In the genomic region with DNA sequence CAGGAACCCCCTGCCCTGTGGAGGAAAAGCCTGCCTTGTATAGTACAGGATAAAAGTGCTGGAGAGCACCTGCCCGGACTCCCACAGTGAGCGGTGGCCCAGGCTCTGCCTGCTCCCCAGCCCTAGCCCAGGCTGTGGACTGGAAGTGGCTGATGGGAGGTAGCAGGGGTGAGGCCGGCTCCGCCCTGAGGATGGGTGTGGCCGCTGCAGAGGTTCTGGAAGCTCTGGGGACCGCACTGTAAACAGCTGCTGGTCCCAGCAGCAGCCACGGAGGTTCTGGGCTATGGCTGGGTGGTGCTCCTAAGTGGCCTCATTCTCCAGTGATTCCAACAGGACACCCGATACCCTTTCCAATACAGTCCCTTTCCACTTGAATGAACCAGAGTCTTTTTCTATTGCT, we compare ENCODE assay signal across 2 cellular contexts.
TF ChIP-seq lines count a peak whose summit lies in the region.

No MANE protein-coding gene starts in this region.

TF ChIP-seq in GM23338, 12 proteins besides CTCF, POLR2A, EP300 and RAD21 (continued from another document):
- TF ChIP-seq, protein P1, sequence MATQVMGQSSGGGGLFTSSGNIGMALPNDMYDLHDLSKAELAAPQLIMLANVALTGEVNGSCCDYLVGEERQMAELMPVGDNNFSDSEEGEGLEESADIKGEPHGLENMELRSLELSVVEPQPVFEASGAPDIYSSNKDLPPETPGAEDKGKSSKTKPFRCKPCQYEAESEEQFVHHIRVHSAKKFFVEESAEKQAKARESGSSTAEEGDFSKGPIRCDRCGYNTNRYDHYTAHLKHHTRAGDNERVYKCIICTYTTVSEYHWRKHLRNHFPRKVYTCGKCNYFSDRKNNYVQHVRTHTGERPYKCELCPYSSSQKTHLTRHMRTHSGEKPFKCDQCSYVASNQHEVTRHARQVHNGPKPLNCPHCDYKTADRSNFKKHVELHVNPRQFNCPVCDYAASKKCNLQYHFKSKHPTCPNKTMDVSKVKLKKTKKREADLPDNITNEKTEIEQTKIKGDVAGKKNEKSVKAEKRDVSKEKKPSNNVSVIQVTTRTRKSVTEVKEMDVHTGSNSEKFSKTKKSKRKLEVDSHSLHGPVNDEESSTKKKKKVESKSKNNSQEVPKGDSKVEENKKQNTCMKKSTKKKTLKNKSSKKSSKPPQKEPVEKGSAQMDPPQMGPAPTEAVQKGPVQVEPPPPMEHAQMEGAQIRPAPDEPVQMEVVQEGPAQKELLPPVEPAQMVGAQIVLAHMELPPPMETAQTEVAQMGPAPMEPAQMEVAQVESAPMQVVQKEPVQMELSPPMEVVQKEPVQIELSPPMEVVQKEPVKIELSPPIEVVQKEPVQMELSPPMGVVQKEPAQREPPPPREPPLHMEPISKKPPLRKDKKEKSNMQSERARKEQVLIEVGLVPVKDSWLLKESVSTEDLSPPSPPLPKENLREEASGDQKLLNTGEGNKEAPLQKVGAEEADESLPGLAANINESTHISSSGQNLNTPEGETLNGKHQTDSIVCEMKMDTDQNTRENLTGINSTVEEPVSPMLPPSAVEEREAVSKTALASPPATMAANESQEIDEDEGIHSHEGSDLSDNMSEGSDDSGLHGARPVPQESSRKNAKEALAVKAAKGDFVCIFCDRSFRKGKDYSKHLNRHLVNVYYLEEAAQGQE (IDR thresholded peaks at IDR 0.05; ENCODE audit: unreplicated experiment) = no peak
- TF ChIP-seq ZNF331 (CRISPR knock-in tag; IDR thresholded peaks at IDR 0.05; ENCODE audit: low read depth) (no peak), ZNF462 (CRISPR knock-in tag; IDR thresholded peaks at IDR 0.05) (no peak), EZH2 (IDR thresholded peaks at IDR 0.05; ENCODE audit: low read depth, unreplicated experiment) (no peak)

TF ChIP-seq in WTC11, 78 proteins besides CTCF, POLR2A, EP300 and RAD21 (continued from another document):
- TF ChIP-seq, protein P2, sequence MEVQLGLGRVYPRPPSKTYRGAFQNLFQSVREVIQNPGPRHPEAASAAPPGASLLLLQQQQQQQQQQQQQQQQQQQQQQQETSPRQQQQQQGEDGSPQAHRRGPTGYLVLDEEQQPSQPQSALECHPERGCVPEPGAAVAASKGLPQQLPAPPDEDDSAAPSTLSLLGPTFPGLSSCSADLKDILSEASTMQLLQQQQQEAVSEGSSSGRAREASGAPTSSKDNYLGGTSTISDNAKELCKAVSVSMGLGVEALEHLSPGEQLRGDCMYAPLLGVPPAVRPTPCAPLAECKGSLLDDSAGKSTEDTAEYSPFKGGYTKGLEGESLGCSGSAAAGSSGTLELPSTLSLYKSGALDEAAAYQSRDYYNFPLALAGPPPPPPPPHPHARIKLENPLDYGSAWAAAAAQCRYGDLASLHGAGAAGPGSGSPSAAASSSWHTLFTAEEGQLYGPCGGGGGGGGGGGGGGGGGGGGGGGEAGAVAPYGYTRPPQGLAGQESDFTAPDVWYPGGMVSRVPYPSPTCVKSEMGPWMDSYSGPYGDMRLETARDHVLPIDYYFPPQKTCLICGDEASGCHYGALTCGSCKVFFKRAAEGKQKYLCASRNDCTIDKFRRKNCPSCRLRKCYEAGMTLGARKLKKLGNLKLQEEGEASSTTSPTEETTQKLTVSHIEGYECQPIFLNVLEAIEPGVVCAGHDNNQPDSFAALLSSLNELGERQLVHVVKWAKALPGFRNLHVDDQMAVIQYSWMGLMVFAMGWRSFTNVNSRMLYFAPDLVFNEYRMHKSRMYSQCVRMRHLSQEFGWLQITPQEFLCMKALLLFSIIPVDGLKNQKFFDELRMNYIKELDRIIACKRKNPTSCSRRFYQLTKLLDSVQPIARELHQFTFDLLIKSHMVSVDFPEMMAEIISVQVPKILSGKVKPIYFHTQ (CRISPR knock-in tag; IDR thresholded peaks at IDR 0.05) = no peak
- no peak for TF ChIP-seq GTF2I (CRISPR knock-in tag; conservative IDR thresholded peaks at IDR 0.05)
- no peak for TF ChIP-seq GRHL2 (CRISPR knock-in tag; IDR thresholded peaks at IDR 0.05; ENCODE audit: insufficient replicate concordance, severe bottlenecking)
- TF ChIP-seq TEAD1 (CRISPR knock-in tag; IDR thresholded peaks at IDR 0.05) = no peak
- no peak for TF ChIP-seq MLX (CRISPR knock-in tag; IDR thresholded peaks at IDR 0.05)
- TF ChIP-seq SMAD3 (CRISPR knock-in tag; IDR thresholded peaks at IDR 0.05; ENCODE audit: borderline replicate concordance) = no peak
- TF ChIP-seq, protein P3, sequence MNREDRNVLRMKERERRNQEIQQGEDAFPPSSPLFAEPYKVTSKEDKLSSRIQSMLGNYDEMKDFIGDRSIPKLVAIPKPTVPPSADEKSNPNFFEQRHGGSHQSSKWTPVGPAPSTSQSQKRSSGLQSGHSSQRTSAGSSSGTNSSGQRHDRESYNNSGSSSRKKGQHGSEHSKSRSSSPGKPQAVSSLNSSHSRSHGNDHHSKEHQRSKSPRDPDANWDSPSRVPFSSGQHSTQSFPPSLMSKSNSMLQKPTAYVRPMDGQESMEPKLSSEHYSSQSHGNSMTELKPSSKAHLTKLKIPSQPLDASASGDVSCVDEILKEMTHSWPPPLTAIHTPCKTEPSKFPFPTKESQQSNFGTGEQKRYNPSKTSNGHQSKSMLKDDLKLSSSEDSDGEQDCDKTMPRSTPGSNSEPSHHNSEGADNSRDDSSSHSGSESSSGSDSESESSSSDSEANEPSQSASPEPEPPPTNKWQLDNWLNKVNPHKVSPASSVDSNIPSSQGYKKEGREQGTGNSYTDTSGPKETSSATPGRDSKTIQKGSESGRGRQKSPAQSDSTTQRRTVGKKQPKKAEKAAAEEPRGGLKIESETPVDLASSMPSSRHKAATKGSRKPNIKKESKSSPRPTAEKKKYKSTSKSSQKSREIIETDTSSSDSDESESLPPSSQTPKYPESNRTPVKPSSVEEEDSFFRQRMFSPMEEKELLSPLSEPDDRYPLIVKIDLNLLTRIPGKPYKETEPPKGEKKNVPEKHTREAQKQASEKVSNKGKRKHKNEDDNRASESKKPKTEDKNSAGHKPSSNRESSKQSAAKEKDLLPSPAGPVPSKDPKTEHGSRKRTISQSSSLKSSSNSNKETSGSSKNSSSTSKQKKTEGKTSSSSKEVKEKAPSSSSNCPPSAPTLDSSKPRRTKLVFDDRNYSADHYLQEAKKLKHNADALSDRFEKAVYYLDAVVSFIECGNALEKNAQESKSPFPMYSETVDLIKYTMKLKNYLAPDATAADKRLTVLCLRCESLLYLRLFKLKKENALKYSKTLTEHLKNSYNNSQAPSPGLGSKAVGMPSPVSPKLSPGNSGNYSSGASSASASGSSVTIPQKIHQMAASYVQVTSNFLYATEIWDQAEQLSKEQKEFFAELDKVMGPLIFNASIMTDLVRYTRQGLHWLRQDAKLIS (CRISPR knock-in tag; IDR thresholded peaks at IDR 0.05; ENCODE audit: borderline replicate concordance) = no peak
- TF ChIP-seq ZNF138 (CRISPR knock-in tag; conservative IDR thresholded peaks at IDR 0.05) = no peak
